8 cellular contexts compared by ENCODE assay signal in the genomic region with DNA sequence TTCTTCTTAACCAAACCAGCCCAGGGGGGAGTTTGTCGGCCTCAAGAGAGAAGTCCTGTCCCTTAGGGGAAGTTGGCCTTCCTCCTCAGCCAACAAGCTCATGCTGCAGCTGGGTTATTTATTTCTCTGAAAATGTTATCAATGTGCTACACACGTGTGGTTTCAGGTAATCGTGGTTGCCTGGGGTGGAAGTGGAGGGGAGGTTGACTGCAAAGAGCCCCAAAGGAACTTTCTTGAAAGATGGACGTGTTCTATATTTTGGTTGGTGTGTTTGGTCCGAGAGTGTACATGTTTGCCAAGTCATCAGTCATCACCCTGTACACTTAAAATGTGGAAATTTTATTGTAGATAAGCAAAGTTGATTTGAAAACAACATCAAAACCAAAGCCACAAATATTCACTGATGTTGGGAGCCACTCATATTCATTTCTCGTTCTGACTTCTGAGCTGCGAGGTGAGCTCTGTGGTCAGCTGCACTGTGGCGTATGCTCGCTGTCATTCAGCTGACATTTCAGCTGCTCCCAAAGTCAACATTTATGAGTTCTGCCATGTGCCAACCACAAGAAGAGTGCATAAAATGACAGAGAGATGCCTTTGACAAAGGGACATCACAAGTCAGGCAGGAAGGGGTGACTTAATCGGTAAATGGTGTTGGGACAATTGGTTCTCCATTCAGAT. TPM values are rescaled to one million over a fixed set of nuclear protein-coding genes. Genes with fewer than 3 reads are reported as not detected.
DNase-seq lines count a peak whose midpoint lies in the region; ATAC-seq and TF ChIP-seq lines count a peak whose summit lies in the region.

No MANE protein-coding gene starts in this region.

- peak overlapping the region in 6 of 11 experiments; percentile 3 to 45 (median 27); a peak in 8 of 22 replicates for H3K9ac ChIP-seq in BLaER1 treated with 17β-estradiol and CSF1 and Interleukin-3, amounts not matched to agents 10 nM and 100 nM

- no peaks in the 10 kb centered on the region for H4K20me1 ChIP-seq in BLaER1 treated with 17β-estradiol and CSF1 and Interleukin-3, amounts not matched to agents 10 nM and 100 nM

- WGBS in right lobe of liver (ENCODE audit: insufficient coverage, low coverage, low lambda C conversion rate, missing lambda C conversion rate) = 38% methylated on average over 10 of the region's 10 CpGs

- peak overlapping the region; percentile 58 for H3K4me3 Mint-ChIP-seq in T-helper 2 cell treated with Interferon-gamma antibody and Interleukin-4, amounts not matched to agents 5 μg/mL and 100 μg/mL, for 36 hours
- H3K4me3 Mint-ChIP-seq in type B pancreatic cell = no peak overlapping the region

- peaks cover 7 to 23% (median 19%) of the 10 kb centered on the region in 11 experiments; a peak in 17 of 22 replicates for H3K9me3 ChIP-seq in BLaER1 treated with 17β-estradiol and CSF1 and Interleukin-3, amounts not matched to agents 10 nM and 100 nM (replicated peaks in 1 of 11)
- no peaks in the 10 kb centered on the region for H3K9me3 ChIP-seq in right lobe of liver

- ATAC-seq in GM19025 (IDR thresholded peaks at IDR 0.05; ENCODE audit: low read depth, unreplicated experiment) (peak; percentile 82), HG03135 (IDR thresholded peaks at IDR 0.05; ENCODE audit: unreplicated experiment) (peak; percentile 76), right lobe of liver (peak in 3 of 4 donors; percentile 4 to 24 (median 16))

- peak overlapping the region; percentile 46 to 94 (median 76) for H3K4me2 ChIP-seq in BLaER1 treated with 17β-estradiol and CSF1 and Interleukin-3, amounts not matched to agents 10 nM and 100 nM

- H3K9me3 Mint-ChIP-seq in T-helper 2 cell treated with Interferon-gamma antibody and Interleukin-4, amounts not matched to agents 5 μg/mL and 100 μg/mL, for 36 hours = peaks cover 13% of the 10 kb centered on the region
- H3K9me3 Mint-ChIP-seq in type B pancreatic cell = no peaks in the 10 kb centered on the region

- peak overlapping the region; percentile 98 for H3K27ac Mint-ChIP-seq in T-helper 2 cell treated with Interferon-gamma antibody and Interleukin-4, amounts not matched to agents 5 μg/mL and 100 μg/mL, for 36 hours
- H3K27ac Mint-ChIP-seq in type B pancreatic cell = no peak overlapping the region

- peaks cover 2% of the 10 kb centered on the region for H3K36me3 Mint-ChIP-seq in T-helper 2 cell treated with Interferon-gamma antibody and Interleukin-4, amounts not matched to agents 5 μg/mL and 100 μg/mL, for 36 hours (ENCODE audit: low read depth)
- H3K36me3 Mint-ChIP-seq in type B pancreatic cell = no peaks in the 10 kb centered on the region

- intact Hi-C loops in right lobe of liver (cut with DNase I) = loop anchor here in 1 of 2 donors (5.0 kb wide), 1 partner anchor 120 kb away; no protein-coding TSS in a partner anchor

- H3K27me3 ChIP-seq in BLaER1 treated with 17β-estradiol and CSF1 and Interleukin-3, amounts not matched to agents 10 nM and 100 nM = no peaks in the 10 kb centered on the region
- no peaks in the 10 kb centered on the region for H3K27me3 ChIP-seq in right lobe of liver

- H3K4me3 ChIP-seq in BLaER1 treated with 17β-estradiol and CSF1 and Interleukin-3, amounts not matched to agents 10 nM and 100 nM = peak overlapping the region in 1 of 10 experiments; percentile 17; a peak in 1 of 20 replicates
- H3K4me3 ChIP-seq in right lobe of liver = no peak overlapping the region

- H3K27ac ChIP-seq in BLaER1 treated with 17β-estradiol and CSF1 and Interleukin-3, amounts not matched to agents 10 nM and 100 nM = peak overlapping the region in 9 of 11 experiments; percentile 16 to 60 (median 45); a peak in 18 of 22 replicates
- H3K27ac ChIP-seq in right lobe of liver = peak overlapping the region in 1 of 3 donors; percentile 19

- H3K4me1 Mint-ChIP-seq in T-helper 2 cell treated with Interferon-gamma antibody and Interleukin-4, amounts not matched to agents 5 μg/mL and 100 μg/mL, for 36 hours (ENCODE audit: low read depth) = peaks cover 45% of the 10 kb centered on the region
- H3K4me1 Mint-ChIP-seq in type B pancreatic cell (ENCODE audit: unreplicated experiment) = peaks cover 4% of the 10 kb centered on the region

- peak; percentile 87 for DNase-seq in T-helper 2 cell treated with Interferon-gamma antibody and Interleukin-4, amounts not matched to agents 5 μg/mL and 100 μg/mL, for 36 hours (ENCODE audit: low spot score)
- DNase-seq in right lobe of liver (no peak), EL (no peak), NCI-H2171 (lab: John Stamatoyannopoulos, UW) (no peak), type B pancreatic cell (ENCODE audit: extremely low spot score, unreplicated experiment) (no peak)

- peaks cover 21 to 73% (median 70%) of the 10 kb centered on the region in 10 experiments for H3K4me1 ChIP-seq in BLaER1 treated with 17β-estradiol and CSF1 and Interleukin-3, amounts not matched to agents 10 nM and 100 nM
- peaks cover 0 to 16% (median 3%) of the 10 kb centered on the region in 4 donors for H3K4me1 ChIP-seq in right lobe of liver

- no peak for TF ChIP-seq CTCF in right lobe of liver (IDR thresholded peaks at IDR 0.05)
- TF ChIP-seq CTCF in type B pancreatic cell (conservative IDR thresholded peaks at IDR 0.05) = no peak

- H3K36me3 ChIP-seq in BLaER1 treated with 17β-estradiol and CSF1 and Interleukin-3, amounts not matched to agents 10 nM and 100 nM = no peaks in the 10 kb centered on the region
- H3K36me3 ChIP-seq in right lobe of liver = no peaks in the 10 kb centered on the region

- peaks cover 19% of the 10 kb centered on the region for H3K27me3 Mint-ChIP-seq in T-helper 2 cell treated with Interferon-gamma antibody and Interleukin-4, amounts not matched to agents 5 μg/mL and 100 μg/mL, for 36 hours (ENCODE audit: low read depth)
- H3K27me3 Mint-ChIP-seq in type B pancreatic cell = peaks cover 3% of the 10 kb centered on the region

- no peak for TF ChIP-seq POLR2A in right lobe of liver (IDR thresholded peaks at IDR 0.05)

RNA-seq across cellular contexts. Expression of a gene that starts 26.5 kb away (rescaled TPM):
- 1 to 10 TPM; 1.8 to 4.2 (median 3.4) TPM for total RNA-seq in right lobe of liver
- total RNA-seq in type B pancreatic cell (ENCODE audit: low replicate concordance) = 41.1 and 61.0 TPM in 2 replicates

RNA-seq across cellular contexts. Expression of a gene that starts 59.5 kb away (rescaled TPM):
- total RNA-seq in right lobe of liver (under 1 TPM in 4 of 6 experiments, not detected in 2; 0.09 to 0.54 (median 0.18) TPM), type B pancreatic cell (ENCODE audit: low replicate concordance) (0.82 and 1.7 TPM in 2 replicates)

Comparison
In these comparisons a context has a peak if more than half of its experiments do, and no peak if none do; other contexts are left out.
1. ATAC-seq: peak in every context shown above with its lines; median percentile 82 in GM19025; 76 in HG03135; 16 in right lobe of liver.